In genomic region chrX:108001218-108001814, GRCh38 we compare ENCODE assay signal across 8 cellular contexts. TPM values are rescaled to one million over a fixed set of nuclear protein-coding genes. Genes with fewer than 3 reads are reported as not detected.
DNase-seq lines count a peak whose midpoint lies in the region; ATAC-seq, FAIRE-seq and TF ChIP-seq lines count a peak whose summit lies in the region.

No MANE protein-coding gene starts in this region.

- H2AFZ ChIP-seq in K562 (ENCODE audit: low read depth, low read length), result no peak overlapping the region

- no peaks in the 10 kb centered on the region for H3K79me2 ChIP-seq in K562 (ENCODE audit: control insufficient read depth, insufficient read depth, low read length)

- no peak overlapping the region for H3K9ac ChIP-seq in K562 (ENCODE audit: insufficient read depth in 1 of 2, low read depth in 2 of 2, low read length in 2 of 2)

- POLR2A ChIA-PET in K562 (lab: Yijun Ruan, JAX), result no interaction called here
- POLR2A ChIA-PET in naive thymus-derived CD4-positive, alpha-beta T cell (lab: Charles Lee), result interaction anchor here (0.7 to 0.8 kb wide), 2 partner anchors 15 to 93 kb away, joined by 3 read pairs; no protein-coding TSS in a partner anchor

- H3K27me3 ChIP-seq in K562 (ENCODE audit: control insufficient read depth in 2 of 2, insufficient read depth in 2 of 2, low read length in 2 of 2) (peaks cover 0 to 8% of the 10 kb centered on the region in 2 experiments; a peak in 1 of 5 replicates), ovary (no peaks in the 10 kb centered on the region)
- H3K27me3 ChIP-seq in naive thymus-derived CD4-positive, alpha-beta T cell (ENCODE audit: control insufficient read depth in 2 of 2, insufficient read depth in 2 of 2, low read length in 2 of 2), result no peaks in the 10 kb centered on the region

- ATAC-seq in GM18870 (IDR thresholded peaks at IDR 0.05; ENCODE audit: unreplicated experiment), result peak; percentile 95
- ATAC-seq in HG03175 (IDR thresholded peaks at IDR 0.05; ENCODE audit: unreplicated experiment), result peak; percentile 77
- peak; percentile 91 for ATAC-seq in K562
- peak; percentile 88 for ATAC-seq in naive thymus-derived CD4-positive, alpha-beta T cell

- in situ Hi-C loops in K562 (cut with MboI), result no loop called here

- peaks cover 0 to 16% (median 0%) of the 10 kb centered on the region in 5 donors for H3K27me3 Mint-ChIP-seq in naive thymus-derived CD4-positive, alpha-beta T cell

- no peak for TF ChIP-seq POLR2A in K562 (conservative IDR thresholded peaks at IDR 0.05)
- TF ChIP-seq POLR2A in ovary (IDR thresholded peaks at IDR 0.05), result no peak

- intact Hi-C loops in K562 (cut with micrococcal nuclease) (no loop called here), ovary (cut with DNase I) (no loop called here)
- intact Hi-C loops in naive thymus-derived CD4-positive, alpha-beta T cell (cut with micrococcal nuclease), result loop anchor here in 1 of 2 donors (1.0 to 5.0 kb wide), 2 partner anchors 17 to 464 kb away; no protein-coding TSS in a partner anchor

- no peak overlapping the region for H3K4me2 ChIP-seq in K562 (ENCODE audit: insufficient read depth, low read length)

- peaks cover 0 to 8% (median 4%) of the 10 kb centered on the region in 11 donors for H3K9me3 Mint-ChIP-seq in naive thymus-derived CD4-positive, alpha-beta T cell

- H3K4me3 Mint-ChIP-seq in naive thymus-derived CD4-positive, alpha-beta T cell, result peak overlapping the region in 4 of 10 donors; percentile 8 to 38 (median 29)

- peak overlapping the region in 4 of 9 donors; percentile 0 to 77 (median 44) for H3K27ac Mint-ChIP-seq in naive thymus-derived CD4-positive, alpha-beta T cell

- H3K27ac ChIP-seq in K562 (ENCODE audit: extremely low read depth, low read depth, low read length), result no peak overlapping the region
- no peak overlapping the region for H3K27ac ChIP-seq in naive thymus-derived CD4-positive, alpha-beta T cell (ENCODE audit: low read depth, low read length)
- H3K27ac ChIP-seq in ovary, result no peak overlapping the region

- FAIRE-seq in K562 (lab: Jason Lieb, UNC), result no peak

- TF ChIP-seq EP300 in K562 (IDR thresholded peaks at IDR 0.05; ENCODE audit: low read length) (no peak), ovary (IDR thresholded peaks at IDR 0.05) (no peak)

- H3K4me1 ChIP-seq in K562 (replicated peaks in 1 of 2; ENCODE audit: control insufficient read depth in 2 of 2, insufficient read depth in 2 of 2, low read length in 2 of 2) (no peaks in the 10 kb centered on the region), ovary (ENCODE audit: insufficient read depth) (no peaks in the 10 kb centered on the region)
- no peaks in the 10 kb centered on the region for H3K4me1 ChIP-seq in naive thymus-derived CD4-positive, alpha-beta T cell (ENCODE audit: control insufficient read depth in 2 of 2, insufficient read depth in 2 of 2, low read length in 2 of 2)

- no peak overlapping the region for H3K4me3 ChIP-seq in K562
- H3K4me3 ChIP-seq in naive thymus-derived CD4-positive, alpha-beta T cell (ENCODE audit: low read length), result no peak overlapping the region
- H3K4me3 ChIP-seq in ovary, result no peak overlapping the region

- no peaks in the 10 kb centered on the region for H4K20me1 ChIP-seq in K562 (replicated peaks; ENCODE audit: control insufficient read depth, insufficient read depth, low read length)

- peaks cover 0 to 7% (median 0%) of the 10 kb centered on the region in 5 donors for H3K36me3 Mint-ChIP-seq in naive thymus-derived CD4-positive, alpha-beta T cell

- BruUV-seq in K562 (replicated peaks; lab: Mats Ljungman, UMichigan), result no TSS peak

- peak; percentile 78 for DNase-seq in DMS53 treated with DMSO at 0.1 percent for 48 hours (lab: John Stamatoyannopoulos, UW; ENCODE audit: unreplicated experiment)
- peak; percentile 25 for DNase-seq in NCI-H2227 (lab: John Stamatoyannopoulos, UW; ENCODE audit: unreplicated experiment)
- DNase-seq in K562 (ENCODE audit: extremely low read depth in 1 of 4, low spot score in 3 of 4), result peak in 3 of 4 experiments; percentile 13 to 20 (median 13)
- DNase-seq in naive thymus-derived CD4-positive, alpha-beta T cell, result peak in 7 of 9 donors; percentile 36 to 63 (median 49)
- no peak for DNase-seq in ovary
- no peak for DNase-seq in activated CD4-positive, CD25-positive, alpha-beta regulatory T cell (lab: John Stamatoyannopoulos, UW)

- peak; percentile 50 to 56 (median 51); a peak in 5 of 6 replicates for TF ChIP-seq CTCF in K562 (IDR thresholded peaks at IDR 0.05 in 2 of 3, conservative IDR thresholded peaks at IDR 0.05 in 1 of 3; ENCODE audit: insufficient read depth in 2 of 3, low read depth in 1 of 3, low read length in 3 of 3)
- no peak for TF ChIP-seq CTCF in ovary (IDR thresholded peaks at IDR 0.05)

- no peaks in the 10 kb centered on the region for H3K9me1 ChIP-seq in K562 (ENCODE audit: control insufficient read depth, insufficient read depth, low read length)

- no peaks in the 10 kb centered on the region for H3K9me3 ChIP-seq in K562 (replicated peaks; ENCODE audit: control insufficient read depth, insufficient read depth, low read depth, low read length)
- H3K9me3 ChIP-seq in naive thymus-derived CD4-positive, alpha-beta T cell (ENCODE audit: control insufficient read depth in 2 of 3, low read length in 3 of 3), result no peaks in the 10 kb centered on the region
- H3K9me3 ChIP-seq in ovary, result no peaks in the 10 kb centered on the region

- peak in 1 of 2 experiments; percentile 31; a peak in 2 of 4 replicates for TF ChIP-seq RAD21 in K562 (CRISPR knock-in tag; conservative IDR thresholded peaks at IDR 0.05 in 1 of 2, IDR thresholded peaks at IDR 0.05 in 1 of 2)

- H3K36me3 ChIP-seq in K562 (ENCODE audit: control insufficient read depth, insufficient read depth, low read length) (no peaks in the 10 kb centered on the region), ovary (no peaks in the 10 kb centered on the region)
- H3K36me3 ChIP-seq in naive thymus-derived CD4-positive, alpha-beta T cell (ENCODE audit: control insufficient read depth in 2 of 3, insufficient read depth in 3 of 3, low read length in 3 of 3), result no peaks in the 10 kb centered on the region

- peaks cover 0 to 8% (median 6%) of the 10 kb centered on the region in 7 donors for H3K4me1 Mint-ChIP-seq in naive thymus-derived CD4-positive, alpha-beta T cell

- 2% methylated on average over 11 of the region's 11 CpGs for WGBS in K562 (ENCODE audit: insufficient coverage, low coverage, missing lambda C conversion rate)
- 23 to 33% (median 31%) methylated on average over 11 of the region's 11 CpGs for WGBS in ovary, 3 donors

- CTCF ChIA-PET in K562 (lab: Yijun Ruan, JAX; ENCODE audit: low intra/inter-chr PET ratio), result no interaction called here
- CTCF ChIA-PET in naive thymus-derived CD4-positive, alpha-beta T cell (lab: Charles Lee), result interaction anchor here (0.6 to 1.0 kb wide), 2 partner anchors 20 to 1597 kb away, joined by 3 to 4 read pairs; no protein-coding TSS in a partner anchor

RNA-seq across cellular contexts. Expression of gene TEX13B, which starts 19.1 kb away (rescaled TPM):
- total RNA-seq in K562 (2011; cell fraction: chromatin; rRNA removed; ENCODE audit: low replicate concordance), result not detected in 2 replicates
- total RNA-seq in K562 (2011; cell fraction: nucleolus; rRNA removed), result not detected in 2 replicates
- not detected in 2 replicates for total RNA-seq in K562 (2011; cell fraction: nucleoplasm; rRNA removed)
- total RNA-seq in K562 (2014; rRNA removed), result not detected in 2 replicates
- not detected in 2 replicates for total RNA-seq in K562 (2014; rRNA removed; fragmentation: Illumina TruSeq; extraction: Trizol)
- not detected in 2 replicates for total RNA-seq in K562 (2015; rRNA removed; fragmentation: Illumina TruSeq; extraction: Trizol)
- 0.20 TPM in 1 of 2 replicates, not detected in the other for total RNA-seq in K562 (2021)
- polyA plus RNA-seq in K562 (2011; rRNA removed), result not detected in 2 replicates
- polyA plus RNA-seq in K562 (2011; cell fraction: cytosol; rRNA removed), result not detected in 2 replicates
- polyA plus RNA-seq in K562 (2011; cell fraction: nucleus; rRNA removed), result not detected in 2 replicates
- polyA plus RNA-seq in K562 (2012), result 0.07 TPM in 1 of 2 replicates, not detected in the other
- not detected in 2 replicates for polyA plus RNA-seq in K562 (2014; fragmentation: Illumina TruSeq; extraction: Trizol)
- not detected for polyA plus RNA-seq in K562 (2014; fragmentation: Nextera tagmentation; extraction: Ambion mirVana)
- polyA plus RNA-seq in K562 (2014; rRNA removed), result not detected in 2 replicates
- not detected in 2 replicates for polyA minus RNA-seq in K562 (2011; rRNA and poly(A)+ RNA removed)
- not detected in 2 replicates for polyA minus RNA-seq in K562 (2011; cell fraction: cytosol; rRNA and poly(A)+ RNA removed)
- not detected in 2 replicates for polyA minus RNA-seq in K562 (2011; cell fraction: nucleus; rRNA and poly(A)+ RNA removed)
- total RNA-seq in naive thymus-derived CD4-positive, alpha-beta T cell, result not detected
- not detected for polyA plus RNA-seq in naive thymus-derived CD4-positive, alpha-beta T cell
- total RNA-seq in ovary, result not detected
- polyA plus RNA-seq in ovary, result not detected

RNA-seq across cellular contexts. Expression of gene VSIG1, which starts 43.5 kb away (rescaled TPM):
- not detected in 2 replicates for total RNA-seq in K562 (2011; cell fraction: chromatin; rRNA removed; ENCODE audit: low replicate concordance)
- total RNA-seq in K562 (2011; cell fraction: nucleolus; rRNA removed), result not detected in 2 replicates
- not detected in 2 replicates for total RNA-seq in K562 (2011; cell fraction: nucleoplasm; rRNA removed)
- total RNA-seq in K562 (2014; rRNA removed) (not detected in 2 replicates), K562 (2014; rRNA removed; fragmentation: Illumina TruSeq; extraction: Trizol) (not detected in 2 replicates), K562 (2015; rRNA removed; fragmentation: Illumina TruSeq; extraction: Trizol) (not detected in 2 replicates), K562 (2021) (not detected in 2 replicates), ovary (under 1 TPM in 1 of 7 donors, not detected in 6; 0.11 TPM)
- polyA plus RNA-seq in K562 (2011; rRNA removed) (not detected in 2 replicates), K562 (2014; fragmentation: Illumina TruSeq; extraction: Trizol) (not detected in 2 replicates), K562 (2014; fragmentation: Nextera tagmentation; extraction: Ambion mirVana) (not detected), K562 (2014; rRNA removed) (not detected in 2 replicates), ovary (under 1 TPM; 0.04 to 0.45 TPM)
- not detected in 2 replicates for polyA plus RNA-seq in K562 (2011; cell fraction: cytosol; rRNA removed)
- not detected in 2 replicates for polyA plus RNA-seq in K562 (2011; cell fraction: nucleus; rRNA removed)
- polyA plus RNA-seq in K562 (2012), result not detected in 2 replicates
- polyA minus RNA-seq in K562 (2011; rRNA and poly(A)+ RNA removed), result not detected in 2 replicates
- not detected in 2 replicates for polyA minus RNA-seq in K562 (2011; cell fraction: cytosol; rRNA and poly(A)+ RNA removed)
- polyA minus RNA-seq in K562 (2011; cell fraction: nucleus; rRNA and poly(A)+ RNA removed), result not detected in 2 replicates
- 10 to 100 TPM in 4 of 5 experiments, 1 to 10 TPM in 1; 7.8 to 50.2 (median 32.7) TPM for total RNA-seq in naive thymus-derived CD4-positive, alpha-beta T cell
- 10 to 100 TPM; 13.0 to 18.1 TPM for polyA plus RNA-seq in naive thymus-derived CD4-positive, alpha-beta T cell

Comparison
In these comparisons a context has a peak if more than half of its experiments do, and no peak if none do; other contexts are left out.
1. DNase-seq: peak in DMS53 treated with DMSO at 0.1 percent for 48 hours (single experiment), NCI-H2227 (single experiment), K562 (3 of 4) and naive thymus-derived CD4-positive, alpha-beta T cell (7 of 9); none in ovary (0 of 5) and activated CD4-positive, CD25-positive, alpha-beta regulatory T cell (0 of 4).
2. CTCF ChIP-seq: peak in K562 (3 of 3); none in ovary (0 of 3).
3. RNA of gene VSIG1, which starts 43.5 kb away (total RNA-seq): 7.8 to 50.2 TPM in naive thymus-derived CD4-positive, alpha-beta T cell; 0.11 TPM in ovary and not detected in K562; every median in the first group is over 4 times any median in the second.
4. Peak in every context shown above with its lines, with median percentiles within 50 percentile points of each other: ATAC-seq.